In the genomic region with DNA sequence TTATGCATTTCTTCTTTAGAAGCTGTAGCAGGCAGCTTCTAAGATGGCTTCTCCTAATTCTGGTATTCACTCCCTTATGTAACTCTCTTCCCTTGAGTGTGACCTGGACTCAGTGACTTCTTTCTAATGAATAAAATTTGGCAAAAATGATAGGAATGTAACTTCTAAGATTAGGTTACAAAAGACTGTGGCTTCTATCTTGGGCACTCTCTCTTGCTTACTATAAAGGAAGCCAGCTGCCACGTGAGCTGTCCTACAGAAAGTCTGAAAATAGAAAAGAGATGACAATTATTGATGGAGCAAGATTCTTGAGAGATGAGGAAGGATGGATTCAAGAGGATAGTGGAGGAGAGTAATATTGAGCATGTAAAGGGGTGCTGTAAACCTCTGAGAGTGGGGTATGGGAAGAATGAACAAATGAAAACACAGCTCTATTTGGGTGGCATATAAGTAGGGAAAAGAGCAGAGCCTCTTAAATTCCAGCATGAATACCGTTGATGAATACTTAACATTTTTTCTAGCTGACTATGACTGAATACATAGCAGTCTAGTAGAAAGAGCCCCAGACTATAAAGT, we compare ENCODE assay signal across 12 cellular contexts. TPM values are rescaled to one million over a fixed set of nuclear protein-coding genes. Genes with fewer than 3 reads are reported as not detected.
DNase-seq lines count a peak whose midpoint lies in the region; ATAC-seq and TF ChIP-seq lines count a peak whose summit lies in the region.
"Had no signal": no experiment of that assay in that cellular context is flagged by ENCODE, and none has a peak within 500 bp of the region (broad histone marks: within the 10 kb centered on the region; RNA-seq: fewer than 3 reads in every experiment).

No MANE protein-coding gene starts in this region.

- H3K4me3 Mint-ChIP-seq in natural killer cell treated with Interleukin-12 subunit alpha and Interleukin-12 subunit beta and Interleukin-15 and Interleukin-18, amount 100 ng/mL, for 72 hours, result no peak overlapping the region
- H3K4me3 Mint-ChIP-seq: activated naive CD8-positive, alpha-beta T cell; naive B cell had no signal

- in situ Hi-C loops in gastrocnemius medialis (cut with MboI; ENCODE audit: low sequenced_read_pairs in 4 of 4), result no loop called here

- H3K9me3 Mint-ChIP-seq in natural killer cell treated with Interleukin-12 subunit alpha and Interleukin-12 subunit beta and Interleukin-15 and Interleukin-18, amount 100 ng/mL, for 72 hours, result no peaks in the 10 kb centered on the region
- H3K9me3 Mint-ChIP-seq: naive B cell had no signal

- DNase-seq in GM04503 (ENCODE audit: low read depth), result peak; percentile 96
- no peak for DNase-seq in SK-N-MC (ENCODE audit: low read depth, low spot score)
- peak; percentile 54 for DNase-seq in fibroblast of villous mesenchyme (ENCODE audit: low read depth)
- no peak for DNase-seq in gastrocnemius medialis
- no peak for DNase-seq in natural killer cell treated with Interleukin-12 subunit alpha and Interleukin-12 subunit beta and Interleukin-15 and Interleukin-18, amount 100 ng/mL, for 72 hours (ENCODE audit: low spot score)
- DNase-seq in activated CD8-positive, alpha-beta memory T cell treated with anti-CD3 and anti-CD28 coated beads, Interleukin-2, amount 50 U/mL, for 48 hours, result no peak
- DNase-seq: activated CD4-positive, CD25-positive, alpha-beta regulatory T cell; Karpas-422; naive B cell had no signal

- H3K4me1 ChIP-seq in gastrocnemius medialis, result peaks cover 35 to 41% of the 10 kb centered on the region in 2 donors

- intact Hi-C loops in gastrocnemius medialis (cut with DNase I; ENCODE audit: low total_unique reads), result no loop called here

- H3K9me3 ChIP-seq in SK-N-MC (ENCODE audit: low read depth, low read length), result peaks cover 11% of the 10 kb centered on the region
- H3K9me3 ChIP-seq in gastrocnemius medialis, result no peaks in the 10 kb centered on the region

- no peaks in the 10 kb centered on the region for H3K27me3 ChIP-seq in gastrocnemius medialis

- H3K27ac ChIP-seq in SK-N-MC, result peak overlapping the region; percentile 66
- peak overlapping the region in 3 of 4 donors; percentile 18 to 36 (median 24) for H3K27ac ChIP-seq in gastrocnemius medialis

- ATAC-seq in gastrocnemius medialis, result no peak
- no peak for ATAC-seq in GM18909 (IDR thresholded peaks at IDR 0.05; ENCODE audit: poor library complexity, unreplicated experiment)
- no peak for ATAC-seq in GM21360 (IDR thresholded peaks at IDR 0.05; ENCODE audit: unreplicated experiment)
- ATAC-seq in natural killer cell treated with Interleukin-12 subunit alpha and Interleukin-12 subunit beta and Interleukin-15 and Interleukin-18, amount 100 ng/mL, for 72 hours, result no peak

- no peak overlapping the region for H3K9ac ChIP-seq in SK-N-MC (ENCODE audit: insufficient read length)

- no peak overlapping the region for H3K27ac Mint-ChIP-seq in natural killer cell treated with Interleukin-12 subunit alpha and Interleukin-12 subunit beta and Interleukin-15 and Interleukin-18, amount 100 ng/mL, for 72 hours
- H3K27ac Mint-ChIP-seq: activated naive CD8-positive, alpha-beta T cell; naive B cell had no signal

- H3K36me3 ChIP-seq in SK-N-MC (ENCODE audit: insufficient read depth, low read length), result peaks cover 71% of the 10 kb centered on the region
- H3K36me3 ChIP-seq in gastrocnemius medialis, result peaks cover 0 to 20% of the 10 kb centered on the region in 2 donors

- H3K4me3 ChIP-seq in SK-N-MC (no peak overlapping the region), fibroblast of villous mesenchyme (ENCODE audit: low read depth, low read length) (peak overlapping the region; percentile 2), gastrocnemius medialis (no peak overlapping the region)

- H3K27me3 Mint-ChIP-seq in natural killer cell treated with Interleukin-12 subunit alpha and Interleukin-12 subunit beta and Interleukin-15 and Interleukin-18, amount 100 ng/mL, for 72 hours, result no peaks in the 10 kb centered on the region
- H3K27me3 Mint-ChIP-seq: activated naive CD8-positive, alpha-beta T cell; naive B cell had no signal

- H3K36me3 Mint-ChIP-seq in natural killer cell treated with Interleukin-12 subunit alpha and Interleukin-12 subunit beta and Interleukin-15 and Interleukin-18, amount 100 ng/mL, for 72 hours, result peaks cover 7% of the 10 kb centered on the region

- peaks cover 24 to 28% of the 10 kb centered on the region in 2 donors for H3K4me1 Mint-ChIP-seq in natural killer cell treated with Interleukin-12 subunit alpha and Interleukin-12 subunit beta and Interleukin-15 and Interleukin-18, amount 100 ng/mL, for 72 hours (ENCODE audit: low read depth in 2 of 2)

- TF ChIP-seq POLR2A in gastrocnemius medialis (IDR thresholded peaks at IDR 0.05), result no peak

- TF ChIP-seq CTCF in fibroblast of villous mesenchyme (IDR thresholded peaks at IDR 0.05; ENCODE audit: insufficient read depth, low read depth, low read length), result no peak
- no peak for TF ChIP-seq CTCF in gastrocnemius medialis (IDR thresholded peaks at IDR 0.05 in 4 of 5, conservative IDR thresholded peaks at IDR 0.05 in 1 of 5)

RNA-seq across cellular contexts. Expression of gene TSEN15, which starts 5.5 kb away (rescaled TPM):
- total RNA-seq in fibroblast of villous mesenchyme, result 53.5 and 58.0 TPM in 2 replicates
- total RNA-seq in gastrocnemius medialis, result 10 to 100 TPM; 22.8 to 69.6 (median 38.6) TPM
- 10 to 100 TPM; 40.2 to 42.6 TPM for total RNA-seq in natural killer cell treated with Interleukin-12 subunit alpha and Interleukin-12 subunit beta and Interleukin-15 and Interleukin-18, amount 100 ng/mL, for 72 hours

RNA-seq across cellular contexts. Expression of gene COLGALT2, which starts 19.5 kb away (rescaled TPM):
- total RNA-seq in fibroblast of villous mesenchyme, result 0.64 and 0.86 TPM in 2 replicates
- 1 to 10 TPM; 2.0 to 3.6 (median 3.2) TPM for total RNA-seq in gastrocnemius medialis
- total RNA-seq in natural killer cell treated with Interleukin-12 subunit alpha and Interleukin-12 subunit beta and Interleukin-15 and Interleukin-18, amount 100 ng/mL, for 72 hours, result 1 to 10 TPM; 3.1 to 4.9 TPM

Comparison
In these comparisons a context has a peak if more than half of its experiments do, and no peak if none do; other contexts are left out.
1. DNase-seq: peak in GM04503 (single experiment) and fibroblast of villous mesenchyme (single experiment); none in SK-N-MC (single experiment), gastrocnemius medialis (0 of 2), natural killer cell treated with Interleukin-12 subunit alpha and Interleukin-12 subunit beta and Interleukin-15 and Interleukin-18, amount 100 ng/mL, for 72 hours (single experiment) and activated CD8-positive, alpha-beta memory T cell treated with anti-CD3 and anti-CD28 coated beads, Interleukin-2, amount 50 U/mL, for 48 hours (single experiment).